Comparison of ENCODE assay signal across 9 cellular contexts in the genomic region with DNA sequence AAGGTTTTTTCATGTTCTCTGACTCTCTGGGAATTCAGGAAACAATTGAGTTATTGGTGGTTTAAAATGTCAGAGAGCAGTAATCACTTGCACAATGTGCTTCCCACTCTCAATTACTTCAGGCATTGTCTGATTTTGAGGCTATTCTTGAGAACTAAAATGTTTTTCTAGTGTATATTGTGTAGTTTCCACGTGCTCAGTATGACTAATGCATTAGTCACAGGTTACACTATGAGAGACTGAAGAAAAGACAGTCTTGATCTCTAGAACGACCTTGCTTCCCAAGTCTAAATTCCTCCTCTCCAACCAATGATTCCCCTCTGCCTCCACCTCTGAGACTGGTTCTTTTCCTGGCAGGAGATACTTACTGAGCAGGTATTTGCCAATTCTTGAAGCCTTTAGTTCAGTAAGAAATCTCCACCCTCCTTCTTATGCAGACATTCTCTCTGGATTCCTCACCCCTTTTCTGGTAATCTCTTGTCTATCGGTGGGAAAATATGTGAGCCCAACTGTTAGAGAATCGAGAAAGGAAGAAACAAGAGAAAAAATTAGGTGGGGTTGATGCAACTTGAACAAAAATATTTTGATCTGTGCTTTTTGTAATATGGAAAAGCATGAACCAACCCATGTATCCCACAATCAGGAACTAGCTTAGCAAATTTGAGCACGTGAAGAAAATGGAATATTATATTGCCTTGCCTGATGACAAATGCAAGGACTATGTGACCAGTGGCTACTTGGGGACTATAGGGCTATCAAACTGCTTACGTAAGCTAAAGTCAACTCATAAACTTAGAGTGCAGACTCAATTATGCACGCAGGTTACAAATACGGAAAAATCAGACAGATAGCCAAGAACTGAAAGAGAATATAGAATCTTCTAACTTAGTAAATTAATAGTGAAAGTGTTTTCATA.
DNase-seq lines count a peak whose midpoint lies in the region; ATAC-seq and TF ChIP-seq lines count a peak whose summit lies in the region.
"Had no signal": no experiment of that assay in that cellular context is flagged by ENCODE, and none has a peak within 500 bp of the region (broad histone marks: within the 10 kb centered on the region; RNA-seq: fewer than 3 reads in every experiment).

No MANE protein-coding gene starts in this region.

- no peaks in the 10 kb centered on the region for H3K36me3 ChIP-seq in naive thymus-derived CD4-positive, alpha-beta T cell (ENCODE audit: control insufficient read depth in 2 of 3, insufficient read depth in 3 of 3, low read length in 3 of 3)

- intact Hi-C loops in naive thymus-derived CD4-positive, alpha-beta T cell (cut with micrococcal nuclease) = no loop called here

- in situ Hi-C loops in GM13977 (cut with MboI; ENCODE audit: low pct_unique_long_range_greater_than_20kb, low sequenced_read_pairs, unreplicated experiment) = loop anchor here (10.0 kb wide), 1 partner anchor 417 kb away; a partner anchor contains a TSS

- H3K9me3 Mint-ChIP-seq in chondrocyte (ENCODE audit: low read depth) = peaks cover 12% of the 10 kb centered on the region
- peaks cover 0 to 11% (median 6%) of the 10 kb centered on the region in 11 donors for H3K9me3 Mint-ChIP-seq in naive thymus-derived CD4-positive, alpha-beta T cell

- no peak overlapping the region for H3K27ac ChIP-seq in naive thymus-derived CD4-positive, alpha-beta T cell (ENCODE audit: low read depth, low read length)
- H3K27ac ChIP-seq: parathyroid adenoma had no signal

- peaks cover 43% of the 10 kb centered on the region for H3K4me1 Mint-ChIP-seq in chondrocyte (ENCODE audit: low read depth)
- peaks cover 0 to 17% (median 4%) of the 10 kb centered on the region in 7 donors for H3K4me1 Mint-ChIP-seq in naive thymus-derived CD4-positive, alpha-beta T cell

- H3K27me3 Mint-ChIP-seq in chondrocyte (ENCODE audit: low read depth) = no peaks in the 10 kb centered on the region
- H3K27me3 Mint-ChIP-seq in naive thymus-derived CD4-positive, alpha-beta T cell = peaks cover 0 to 7% (median under 1%) of the 10 kb centered on the region in 5 donors

- no peaks in the 10 kb centered on the region for H3K4me1 ChIP-seq in naive thymus-derived CD4-positive, alpha-beta T cell (ENCODE audit: control insufficient read depth in 2 of 2, insufficient read depth in 2 of 2, low read length in 2 of 2)
- H3K4me1 ChIP-seq: parathyroid adenoma had no signal

- ATAC-seq in naive thymus-derived CD4-positive, alpha-beta T cell = peak; percentile 49

- no peaks in the 10 kb centered on the region for H3K9me3 ChIP-seq in naive thymus-derived CD4-positive, alpha-beta T cell (ENCODE audit: control insufficient read depth in 2 of 3, low read length in 3 of 3)

- CTCF ChIA-PET in naive thymus-derived CD4-positive, alpha-beta T cell (lab: Charles Lee) = no interaction called here

- H3K36me3 Mint-ChIP-seq in chondrocyte (ENCODE audit: low read depth) = no peaks in the 10 kb centered on the region
- H3K36me3 Mint-ChIP-seq in naive thymus-derived CD4-positive, alpha-beta T cell = peaks cover 0 to 8% (median 0%) of the 10 kb centered on the region in 5 donors

- H3K4me3 Mint-ChIP-seq in chondrocyte (ENCODE audit: unreplicated experiment) = no peak overlapping the region
- H3K4me3 Mint-ChIP-seq in naive thymus-derived CD4-positive, alpha-beta T cell = no peak overlapping the region

- H3K27ac Mint-ChIP-seq in chondrocyte (ENCODE audit: unreplicated experiment) = peak overlapping the region; percentile 91
- H3K27ac Mint-ChIP-seq in naive thymus-derived CD4-positive, alpha-beta T cell = peak overlapping the region in 1 of 9 donors; percentile 44

- peak; percentile 30 for DNase-seq in GM13977 (ENCODE audit: low spot score)
- DNase-seq in NCI-H2227 treated with DMSO at 0.1 percent for 48 hours (lab: John Stamatoyannopoulos, UW) = peak; percentile 15
- no peak for DNase-seq in chondrocyte (ENCODE audit: low spot score)
- no peak for DNase-seq in naive thymus-derived CD4-positive, alpha-beta T cell
- no peak for DNase-seq in NCI-H774 (lab: John Stamatoyannopoulos, UW)
- no peak for DNase-seq in GM19238 (ENCODE audit: insufficient read length, low spot score)
- DNase-seq in NK-92 (lab: John Stamatoyannopoulos, UW; ENCODE audit: unreplicated experiment) = no peak
- no peak for DNase-seq in stimulated activated naive CD4-positive, alpha-beta T cell (lab: John Stamatoyannopoulos, UW)

- H3K4me3 ChIP-seq in naive thymus-derived CD4-positive, alpha-beta T cell (ENCODE audit: low read length) = no peak overlapping the region

- POLR2A ChIA-PET in naive thymus-derived CD4-positive, alpha-beta T cell (lab: Charles Lee) = no interaction called here

- TF ChIP-seq CTCF in GM13977 (IDR thresholded peaks at IDR 0.05; ENCODE audit: extremely low read depth, insufficient read depth, missing control alignments) = no peak
- peak; percentile 2 for TF ChIP-seq CTCF in chondrocyte (IDR thresholded peaks at IDR 0.05)

- H3K27me3 ChIP-seq in naive thymus-derived CD4-positive, alpha-beta T cell (ENCODE audit: control insufficient read depth in 2 of 2, insufficient read depth in 2 of 2, low read length in 2 of 2) = no peaks in the 10 kb centered on the region

Comparison
In these comparisons a context has a peak if more than half of its experiments do, and no peak if none do; other contexts are left out.
1. DNase-seq: peak in GM13977 (single experiment) and NCI-H2227 treated with DMSO at 0.1 percent for 48 hours (single experiment); none in chondrocyte (single experiment), naive thymus-derived CD4-positive, alpha-beta T cell (0 of 9), NCI-H774 (single experiment), GM19238 (single experiment), NK-92 (single experiment) and stimulated activated naive CD4-positive, alpha-beta T cell (0 of 6).